In the genomic region with DNA sequence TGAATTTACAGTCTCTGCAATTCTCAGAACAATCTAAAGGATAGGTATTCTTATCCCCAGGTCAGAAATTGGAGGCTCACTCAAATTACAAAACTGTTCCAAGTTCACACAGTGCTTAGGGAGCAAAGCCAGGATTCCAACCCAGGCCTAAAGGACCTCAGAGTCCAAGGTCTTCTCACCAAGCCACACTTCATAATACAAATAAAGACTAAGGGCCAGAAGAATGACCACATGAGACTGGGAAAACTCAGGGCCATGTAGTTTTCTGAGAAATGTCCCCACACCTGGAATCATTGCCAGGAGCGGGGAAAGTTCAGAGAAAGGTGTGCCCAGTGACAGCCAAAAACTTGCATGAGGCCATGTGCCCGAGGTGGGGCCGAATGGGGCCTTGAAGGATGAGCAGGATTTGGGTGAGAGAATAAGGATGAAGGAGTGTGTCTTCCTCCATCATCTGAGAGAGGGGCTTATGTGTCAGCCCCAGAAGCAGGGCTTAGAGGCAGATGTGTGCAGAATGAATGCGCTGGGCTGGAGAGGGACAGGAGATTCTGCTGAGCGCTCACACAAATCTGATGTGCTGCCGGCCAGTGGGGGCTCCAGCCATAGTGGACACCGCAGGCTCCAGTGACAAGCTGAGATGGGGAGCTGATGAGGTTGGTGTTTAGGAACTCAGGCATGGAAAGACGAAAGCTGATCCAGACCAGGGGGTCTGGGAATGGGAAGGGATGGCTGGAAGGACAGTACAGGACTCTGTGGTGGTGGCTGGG, we compare ENCODE assay signal across 16 cellular contexts. TPM values are rescaled to one million over a fixed set of nuclear protein-coding genes. Genes with fewer than 3 reads are reported as not detected.
"Had no signal": no experiment of that assay in that cellular context is flagged by ENCODE, and none has a peak within 500 bp of the region (broad histone marks: within the 10 kb centered on the region; RNA-seq: fewer than 3 reads in every experiment).

No MANE protein-coding gene starts in this region.

- H3K4me3 Mint-ChIP-seq: activated CD4-positive, alpha-beta memory T cell treated with anti-CD3 and anti-CD28 coated beads for 36 hours; activated CD8-positive, alpha-beta memory T cell treated with anti-CD3 and anti-CD28 coated beads, Interleukin-2, amount 10 ng/mL, durations not matched to agents 7 days and 5 days; brain had no signal

- H3K4me2 ChIP-seq: hepatocyte had no signal

- H3K4me1 ChIP-seq: foreskin keratinocyte, parathyroid adenoma, thyroid gland had no signal

- ATAC-seq: activated CD8-positive, alpha-beta memory T cell treated with anti-CD3 and anti-CD28 coated beads, Interleukin-2, amount 10 ng/mL, durations not matched to agents 7 days and 5 days; foreskin keratinocyte; left colon had no signal

- H3K27me3 ChIP-seq: foreskin keratinocyte, hepatocyte, thyroid gland had no signal

- H3K27ac Mint-ChIP-seq: activated CD4-positive, alpha-beta memory T cell treated with anti-CD3 and anti-CD28 coated beads for 36 hours; activated CD8-positive, alpha-beta memory T cell treated with anti-CD3 and anti-CD28 coated beads, Interleukin-2, amount 10 ng/mL, durations not matched to agents 7 days and 5 days; brain had no signal

- H3K9me3 Mint-ChIP-seq: activated CD4-positive, alpha-beta memory T cell treated with anti-CD3 and anti-CD28 coated beads for 36 hours had no signal

- H3K4me3 ChIP-seq: hepatocyte, thyroid gland had no signal

- H3K36me3 Mint-ChIP-seq: activated CD4-positive, alpha-beta memory T cell treated with anti-CD3 and anti-CD28 coated beads for 36 hours; activated CD8-positive, alpha-beta memory T cell treated with anti-CD3 and anti-CD28 coated beads, Interleukin-2, amount 10 ng/mL, durations not matched to agents 7 days and 5 days; brain had no signal

- H3K9me3 ChIP-seq: thyroid gland had no signal

- H3K79me2 ChIP-seq: hepatocyte, parathyroid adenoma had no signal

- H2AFZ ChIP-seq: hepatocyte, parathyroid adenoma had no signal

- H3K9ac ChIP-seq: parathyroid adenoma had no signal

- H3K27ac ChIP-seq: foreskin keratinocyte, hepatocyte, parathyroid adenoma, thyroid gland had no signal

- H3K36me3 ChIP-seq: thyroid gland had no signal

- H3K27me3 Mint-ChIP-seq: activated CD4-positive, alpha-beta memory T cell treated with anti-CD3 and anti-CD28 coated beads for 36 hours had no signal

- FAIRE-seq: colon had no signal

- DNase-seq: activated CD4-positive, alpha-beta memory T cell treated with anti-CD3 and anti-CD28 coated beads for 36 hours; activated CD4-positive, alpha-beta T cell treated with anti-CD3 and anti-CD28 coated beads for 4 hours; activated CD8-positive, alpha-beta memory T cell treated with anti-CD3 and anti-CD28 coated beads, Interleukin-2, amount 10 ng/mL, durations not matched to agents 7 days and 5 days; activated naive CD4-positive, alpha-beta T cell; central memory CD4-positive, alpha-beta T cell; foreskin keratinocyte; left colon; mammary epithelial cell; stimulated activated naive CD4-positive, alpha-beta T cell treated with Interleukin-2 at 50 U/mL for 16 hours; T-helper 2 cell; thyroid gland had no signal

- H3K4me1 Mint-ChIP-seq: activated CD8-positive, alpha-beta memory T cell treated with anti-CD3 and anti-CD28 coated beads, Interleukin-2, amount 10 ng/mL, durations not matched to agents 7 days and 5 days; brain had no signal

RNA-seq across cellular contexts. Expression of gene BLNK, which starts 35.9 kb away (rescaled TPM):
- total RNA-seq: activated CD4-positive, alpha-beta memory T cell treated with anti-CD3 and anti-CD28 coated beads for 36 hours; activated CD8-positive, alpha-beta memory T cell treated with anti-CD3 and anti-CD28 coated beads, Interleukin-2, amount 10 ng/mL, durations not matched to agents 7 days and 5 days; foreskin keratinocyte had no signal
- polyA plus RNA-seq: fibroblast of lung had no signal
